Comparison of ENCODE assay signal across 28 cellular contexts in the genomic region with DNA sequence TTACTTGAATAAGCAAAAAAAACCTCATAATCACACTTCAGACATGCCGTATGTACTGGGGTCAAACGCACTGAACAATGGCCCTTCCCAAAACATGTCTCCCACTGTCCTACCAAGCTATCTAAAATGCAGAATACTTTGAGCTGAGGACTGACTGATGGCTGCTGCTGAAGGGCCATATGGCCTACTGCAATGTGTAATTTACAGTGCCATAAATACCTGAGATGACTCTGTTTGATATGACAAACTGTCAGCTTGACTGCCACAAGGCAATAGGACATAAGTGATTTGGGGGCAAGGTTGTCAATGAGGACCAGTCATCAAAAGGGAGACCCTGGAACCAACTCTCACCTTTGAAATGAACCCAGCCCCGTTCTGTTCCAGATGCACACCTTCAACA.
"Had no signal": no experiment of that assay in that cellular context is flagged by ENCODE, and none has a peak within 500 bp of the region (broad histone marks: within the 10 kb centered on the region; RNA-seq: fewer than 3 reads in every experiment).

No MANE protein-coding gene starts in this region.

- H3K36me3 ChIP-seq: ovary had no signal

- H3K4me1 Mint-ChIP-seq: stimulated activated memory B cell treated with anti-CD40 and anti-IgM and Interleukin-4, amounts not matched to agents 10 μg/mL and 1 μg/mL and 100 μg/mL, for 72 hours had no signal

- H3K27ac ChIP-seq: coronary artery, esophagus muscularis mucosa, lower lobe of right lung, ovary, psoas muscle, skin epidermis, spleen, thoracic aorta, tibial nerve, upper lobe of left lung had no signal

- FAIRE-seq: endothelial cell of umbilical vein, urothelium cell line had no signal

- H3K4me3 Mint-ChIP-seq: immature natural killer cell; naive B cell; nephron progenitor cell; stimulated activated memory B cell treated with anti-CD40 and anti-IgM and Interleukin-4, amounts not matched to agents 10 μg/mL and 1 μg/mL and 100 μg/mL, for 72 hours; stimulated activated naive CD8-positive, alpha-beta T cell treated with anti-CD3 and anti-CD28 coated beads, Interleukin-15, Interleukin-2, amounts not matched to agents 100 ng/mL and 50 ng/mL, for 24 hours had no signal

- H3K27me3 Mint-ChIP-seq: naive B cell; stimulated activated memory B cell treated with anti-CD40 and anti-IgM and Interleukin-4, amounts not matched to agents 10 μg/mL and 1 μg/mL and 100 μg/mL, for 72 hours; stimulated activated naive CD8-positive, alpha-beta T cell treated with anti-CD3 and anti-CD28 coated beads, Interleukin-15, Interleukin-2, amounts not matched to agents 100 ng/mL and 50 ng/mL, for 24 hours had no signal

- H3K4me1 ChIP-seq: lower lobe of right lung, psoas muscle, tibial nerve, upper lobe of left lung had no signal

- ATAC-seq: left ventricle myocardium superior; psoas muscle; right cardiac atrium; stimulated activated memory B cell treated with anti-CD40 and anti-IgM and Interleukin-4, amounts not matched to agents 10 μg/mL and 1 μg/mL and 100 μg/mL, for 72 hours had no signal

- H3K9me3 ChIP-seq: esophagus muscularis mucosa, lower lobe of right lung, ovary, psoas muscle, thoracic aorta, tibial nerve, upper lobe of left lung had no signal

- H3K9me3 Mint-ChIP-seq: immature natural killer cell; stimulated activated memory B cell treated with anti-CD40 and anti-IgM and Interleukin-4, amounts not matched to agents 10 μg/mL and 1 μg/mL and 100 μg/mL, for 72 hours; stimulated activated naive CD8-positive, alpha-beta T cell treated with anti-CD3 and anti-CD28 coated beads, Interleukin-15, Interleukin-2, amounts not matched to agents 100 ng/mL and 50 ng/mL, for 24 hours had no signal

- DNase-seq: dermis blood vessel endothelial cell; effector memory CD4-positive, alpha-beta T cell; foreskin melanocyte; hypothalamus; immature natural killer cell; islet precursor cell; kidney glomerular epithelial cell; left ventricle myocardium superior; lower lobe of right lung; naive B cell; nephron progenitor cell; occipital lobe; ovary; posterior cingulate gyrus; psoas muscle; right cardiac atrium; spleen; stimulated activated CD4-positive, alpha-beta T cell treated with anti-CD3 and anti-CD28 coated beads, Interleukin-4, amount 100 ng/mL, for 4 hours; upper lobe of left lung had no signal

- H3K4me3 ChIP-seq: coronary artery, esophagus muscularis mucosa, lower lobe of right lung, ovary, psoas muscle, skin epidermis, spleen, thoracic aorta, tibial nerve, upper lobe of left lung had no signal

- H3K27ac Mint-ChIP-seq: stimulated activated memory B cell treated with anti-CD40 and anti-IgM and Interleukin-4, amounts not matched to agents 10 μg/mL and 1 μg/mL and 100 μg/mL, for 72 hours; stimulated activated naive CD8-positive, alpha-beta T cell treated with anti-CD3 and anti-CD28 coated beads, Interleukin-15, Interleukin-2, amounts not matched to agents 100 ng/mL and 50 ng/mL, for 24 hours had no signal

- H3K27me3 ChIP-seq: esophagus muscularis mucosa, ovary, spleen, tibial nerve, upper lobe of left lung had no signal
